3 cellular contexts compared by ENCODE assay signal in genomic region chr1:84506729-84507453, GRCh38.
TF ChIP-seq lines count a peak whose summit lies in the region.

No MANE protein-coding gene starts in this region.

TF ChIP-seq in SK-N-SH, 30 proteins besides CTCF, POLR2A, EP300 and RAD21 (continued from another document):
- TF ChIP-seq FOXM1 (IDR thresholded peaks at IDR 0.05; ENCODE audit: low read depth) (no peak), RXRA (IDR thresholded peaks at IDR 0.05; ENCODE audit: borderline replicate concordance, low read depth) (no peak), YY1 (IDR thresholded peaks at IDR 0.05; ENCODE audit: low read depth) (no peak), SIN3A (IDR thresholded peaks at IDR 0.05; ENCODE audit: borderline replicate concordance, low read depth, low read length) (no peak), TAF1 (IDR thresholded peaks at IDR 0.05; ENCODE audit: borderline replicate concordance, low read depth, low read length) (no peak), TCF12 (IDR thresholded peaks at IDR 0.05) (no peak), NFIC (IDR thresholded peaks at IDR 0.05; ENCODE audit: borderline replicate concordance) (no peak)
- TF ChIP-seq, protein P1, sequence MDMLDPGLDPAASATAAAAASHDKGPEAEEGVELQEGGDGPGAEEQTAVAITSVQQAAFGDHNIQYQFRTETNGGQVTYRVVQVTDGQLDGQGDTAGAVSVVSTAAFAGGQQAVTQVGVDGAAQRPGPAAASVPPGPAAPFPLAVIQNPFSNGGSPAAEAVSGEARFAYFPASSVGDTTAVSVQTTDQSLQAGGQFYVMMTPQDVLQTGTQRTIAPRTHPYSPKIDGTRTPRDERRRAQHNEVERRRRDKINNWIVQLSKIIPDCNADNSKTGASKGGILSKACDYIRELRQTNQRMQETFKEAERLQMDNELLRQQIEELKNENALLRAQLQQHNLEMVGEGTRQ (IDR thresholded peaks at IDR 0.05; ENCODE audit: borderline replicate concordance, low read depth, low read length): no peak

TF ChIP-seq in SK-N-SH treated with all-trans-retinoic acid at 6 μM for 48 hours, 23 proteins besides CTCF, POLR2A, EP300 and RAD21 (continued from another document):
- no peak for TF ChIP-seq ISL1 (CRISPR knock-in tag; IDR thresholded peaks at IDR 0.05)
- no peak for TF ChIP-seq CREB5 (CRISPR knock-in tag; IDR thresholded peaks at IDR 0.05; ENCODE audit: low read depth)
- TF ChIP-seq RARB (CRISPR knock-in tag; IDR thresholded peaks at IDR 0.05): no peak
- no peak for TF ChIP-seq CSDC2 (CRISPR knock-in tag; IDR thresholded peaks at IDR 0.05)
- no peak for TF ChIP-seq PPARA (CRISPR knock-in tag; IDR thresholded peaks at IDR 0.05; ENCODE audit: borderline replicate concordance)
- no peak for TF ChIP-seq ZFP30 (CRISPR knock-in tag; IDR thresholded peaks at IDR 0.05)
- TF ChIP-seq TSHZ2 (CRISPR knock-in tag; IDR thresholded peaks at IDR 0.05): no peak
- TF ChIP-seq ZNF8 (CRISPR knock-in tag; IDR thresholded peaks at IDR 0.05): no peak
- TF ChIP-seq, protein P2, sequence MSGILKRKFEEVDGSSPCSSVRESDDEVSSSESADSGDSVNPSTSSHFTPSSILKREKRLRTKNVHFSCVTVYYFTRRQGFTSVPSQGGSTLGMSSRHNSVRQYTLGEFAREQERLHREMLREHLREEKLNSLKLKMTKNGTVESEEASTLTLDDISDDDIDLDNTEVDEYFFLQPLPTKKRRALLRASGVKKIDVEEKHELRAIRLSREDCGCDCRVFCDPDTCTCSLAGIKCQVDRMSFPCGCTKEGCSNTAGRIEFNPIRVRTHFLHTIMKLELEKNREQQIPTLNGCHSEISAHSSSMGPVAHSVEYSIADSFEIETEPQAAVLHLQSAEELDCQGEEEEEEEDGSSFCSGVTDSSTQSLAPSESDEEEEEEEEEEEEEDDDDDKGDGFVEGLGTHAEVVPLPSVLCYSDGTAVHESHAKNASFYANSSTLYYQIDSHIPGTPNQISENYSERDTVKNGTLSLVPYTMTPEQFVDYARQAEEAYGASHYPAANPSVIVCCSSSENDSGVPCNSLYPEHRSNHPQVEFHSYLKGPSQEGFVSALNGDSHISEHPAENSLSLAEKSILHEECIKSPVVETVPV (CRISPR knock-in tag; IDR thresholded peaks at IDR 0.05): no peak
- TF ChIP-seq OSR1 (CRISPR knock-in tag; IDR thresholded peaks at IDR 0.05): no peak
TF ChIP-seq in SK-N-SH treated with all-trans-retinoic acid at 6 μM for 48 hours: peak in this region for 0.

TF ChIP-seq in WTC11, 78 proteins besides CTCF, POLR2A, EP300 and RAD21 (continued from another document):
- TF ChIP-seq PREB (CRISPR knock-in tag; IDR thresholded peaks at IDR 0.05; ENCODE audit: borderline replicate concordance) (no peak), USF1 (CRISPR knock-in tag; IDR thresholded peaks at IDR 0.05) (no peak), FOXJ3 (CRISPR knock-in tag; IDR thresholded peaks at IDR 0.05; ENCODE audit: borderline replicate concordance) (no peak), JUN (CRISPR knock-in tag; IDR thresholded peaks at IDR 0.05) (no peak), TCF7 (CRISPR knock-in tag; IDR thresholded peaks at IDR 0.05; ENCODE audit: low read depth) (no peak)
